1 cellular context compared by ENCODE assay signal in the genomic region with DNA sequence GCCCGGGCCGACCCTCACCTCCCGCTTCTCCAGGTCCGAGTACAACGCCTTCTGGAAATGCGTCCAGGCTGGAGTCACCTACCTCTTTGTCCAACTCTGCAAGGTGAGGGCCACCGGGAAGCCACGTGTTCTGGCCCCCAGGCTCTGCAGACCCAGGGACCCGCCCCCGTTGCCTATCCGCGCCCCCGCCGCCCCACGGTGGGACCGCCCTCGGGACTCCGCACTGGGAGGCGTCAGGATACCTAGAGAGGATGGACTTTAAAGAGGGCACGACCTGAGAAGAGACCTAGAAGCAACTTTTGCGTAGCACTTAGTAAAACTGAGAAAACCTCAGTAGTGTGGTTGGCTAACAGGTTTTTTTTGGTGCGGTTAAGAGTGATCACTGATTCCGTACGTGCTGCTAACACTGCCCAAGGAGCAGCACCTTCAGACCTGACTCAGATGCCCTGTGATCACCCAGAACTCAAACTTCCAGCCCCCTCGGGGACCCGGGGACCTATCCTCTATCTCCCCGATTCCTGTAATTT.
TF ChIP-seq lines count a peak whose summit lies in the region.

No MANE protein-coding gene starts in this region.

TF ChIP-seq in K562, 482 proteins besides CTCF, POLR2A, EP300 and RAD21 (continues in another document):
- TF ChIP-seq RBM39 (optimal IDR thresholded peaks at IDR 0.05; ENCODE audit: low read depth, low read length) (no peak), MECOM (CRISPR knock-in tag; IDR thresholded peaks at IDR 0.05) (no peak), ZNF77 (CRISPR knock-in tag; IDR thresholded peaks at IDR 0.05) (no peak), SP1 (CRISPR knock-in tag; IDR thresholded peaks at IDR 0.05) (0 out of 2 replicates have a peak, but pooled peaks have one; percentile 4), NCOA2 (IDR thresholded peaks at IDR 0.05; ENCODE audit: partially characterized antibody in 2 of 2) (no peak), RBM25 (IDR thresholded peaks at IDR 0.05; ENCODE audit: low read depth, low read length, severe bottlenecking) (no peak), ZBTB5 (IDR thresholded peaks at IDR 0.05) (no peak), ZNF146 (CRISPR knock-in tag; IDR thresholded peaks at IDR 0.05; ENCODE audit: unreplicated experiment) (no peak), CCAR2 (IDR thresholded peaks at IDR 0.05; ENCODE audit: low read depth, low read length) (no peak), NFIC (IDR thresholded peaks at IDR 0.05) (0 out of 2 replicates have a peak, but pooled peaks have one; percentile 1), TOE1 (IDR thresholded peaks at IDR 0.05; ENCODE audit: borderline replicate concordance) (no peak), TOE1 (CRISPR knock-in tag; IDR thresholded peaks at IDR 0.05; ENCODE audit: borderline replicate concordance, low read depth) (no peak), ZNF121 (CRISPR knock-in tag; conservative IDR thresholded peaks at IDR 0.05) (no peak), E2F6 (IDR thresholded peaks at IDR 0.05; ENCODE audit: borderline replicate concordance in 1 of 2, extremely low read depth in 1 of 2, insufficient read depth in 1 of 2, insufficient read length in 1 of 2, low read depth in 1 of 2, low read length in 1 of 2, poor library complexity in 1 of 2, severe bottlenecking in 1 of 2) (peak in 1 of 2 experiments; percentile 30), FOXP1 (CRISPR knock-in tag; IDR thresholded peaks at IDR 0.05) (0 out of 2 replicates have a peak, but pooled peaks have one; percentile 1), ZNF76 (CRISPR knock-in tag; IDR thresholded peaks at IDR 0.05; ENCODE audit: borderline replicate concordance) (no peak), PRDM10 (IDR thresholded peaks at IDR 0.05; ENCODE audit: partially characterized antibody) (no peak), TEAD1 (CRISPR knock-in tag; IDR thresholded peaks at IDR 0.05) (no peak), FOXM1 (IDR thresholded peaks at IDR 0.05; ENCODE audit: low read depth) (no peak), FOXM1 (CRISPR knock-in tag; IDR thresholded peaks at IDR 0.05; ENCODE audit: low read depth) (0 out of 2 replicates have a peak, but pooled peaks have one; percentile 13), ERF (CRISPR knock-in tag; IDR thresholded peaks at IDR 0.05) (no peak), EZH2 (IDR thresholded peaks at IDR 0.05; ENCODE audit: borderline replicate concordance, low read depth, low read length) (no peak), BRF1 (IDR thresholded peaks at IDR 0.05; ENCODE audit: borderline replicate concordance, extremely low read depth, insufficient read length) (no peak), SMAD4 (CRISPR knock-in tag; conservative IDR thresholded peaks at IDR 0.05) (no peak), ATF7 (IDR thresholded peaks at IDR 0.05) (no peak), KDM1A (IDR thresholded peaks at IDR 0.05) (no peak)
- TF ChIP-seq, protein P1, sequence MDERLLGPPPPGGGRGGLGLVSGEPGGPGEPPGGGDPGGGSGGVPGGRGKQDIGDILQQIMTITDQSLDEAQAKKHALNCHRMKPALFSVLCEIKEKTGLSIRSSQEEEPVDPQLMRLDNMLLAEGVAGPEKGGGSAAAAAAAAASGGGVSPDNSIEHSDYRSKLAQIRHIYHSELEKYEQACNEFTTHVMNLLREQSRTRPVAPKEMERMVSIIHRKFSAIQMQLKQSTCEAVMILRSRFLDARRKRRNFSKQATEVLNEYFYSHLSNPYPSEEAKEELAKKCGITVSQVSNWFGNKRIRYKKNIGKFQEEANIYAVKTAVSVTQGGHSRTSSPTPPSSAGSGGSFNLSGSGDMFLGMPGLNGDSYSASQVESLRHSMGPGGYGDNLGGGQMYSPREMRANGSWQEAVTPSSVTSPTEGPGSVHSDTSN (CRISPR knock-in tag; IDR thresholded peaks at IDR 0.05; ENCODE audit: low read depth): no peak
- TF ChIP-seq, protein P1 (tag; conservative IDR thresholded peaks at IDR 0.05; ENCODE audit: low read depth): no peak
- TF ChIP-seq, protein P2, sequence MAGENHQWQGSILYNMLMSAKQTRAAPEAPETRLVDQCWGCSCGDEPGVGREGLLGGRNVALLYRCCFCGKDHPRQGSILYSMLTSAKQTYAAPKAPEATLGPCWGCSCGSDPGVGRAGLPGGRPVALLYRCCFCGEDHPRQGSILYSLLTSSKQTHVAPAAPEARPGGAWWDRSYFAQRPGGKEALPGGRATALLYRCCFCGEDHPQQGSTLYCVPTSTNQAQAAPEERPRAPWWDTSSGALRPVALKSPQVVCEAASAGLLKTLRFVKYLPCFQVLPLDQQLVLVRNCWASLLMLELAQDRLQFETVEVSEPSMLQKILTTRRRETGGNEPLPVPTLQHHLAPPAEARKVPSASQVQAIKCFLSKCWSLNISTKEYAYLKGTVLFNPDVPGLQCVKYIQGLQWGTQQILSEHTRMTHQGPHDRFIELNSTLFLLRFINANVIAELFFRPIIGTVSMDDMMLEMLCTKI (IDR thresholded peaks at IDR 0.05; ENCODE audit: partially characterized antibody): no peak
- TF ChIP-seq, protein P3, sequence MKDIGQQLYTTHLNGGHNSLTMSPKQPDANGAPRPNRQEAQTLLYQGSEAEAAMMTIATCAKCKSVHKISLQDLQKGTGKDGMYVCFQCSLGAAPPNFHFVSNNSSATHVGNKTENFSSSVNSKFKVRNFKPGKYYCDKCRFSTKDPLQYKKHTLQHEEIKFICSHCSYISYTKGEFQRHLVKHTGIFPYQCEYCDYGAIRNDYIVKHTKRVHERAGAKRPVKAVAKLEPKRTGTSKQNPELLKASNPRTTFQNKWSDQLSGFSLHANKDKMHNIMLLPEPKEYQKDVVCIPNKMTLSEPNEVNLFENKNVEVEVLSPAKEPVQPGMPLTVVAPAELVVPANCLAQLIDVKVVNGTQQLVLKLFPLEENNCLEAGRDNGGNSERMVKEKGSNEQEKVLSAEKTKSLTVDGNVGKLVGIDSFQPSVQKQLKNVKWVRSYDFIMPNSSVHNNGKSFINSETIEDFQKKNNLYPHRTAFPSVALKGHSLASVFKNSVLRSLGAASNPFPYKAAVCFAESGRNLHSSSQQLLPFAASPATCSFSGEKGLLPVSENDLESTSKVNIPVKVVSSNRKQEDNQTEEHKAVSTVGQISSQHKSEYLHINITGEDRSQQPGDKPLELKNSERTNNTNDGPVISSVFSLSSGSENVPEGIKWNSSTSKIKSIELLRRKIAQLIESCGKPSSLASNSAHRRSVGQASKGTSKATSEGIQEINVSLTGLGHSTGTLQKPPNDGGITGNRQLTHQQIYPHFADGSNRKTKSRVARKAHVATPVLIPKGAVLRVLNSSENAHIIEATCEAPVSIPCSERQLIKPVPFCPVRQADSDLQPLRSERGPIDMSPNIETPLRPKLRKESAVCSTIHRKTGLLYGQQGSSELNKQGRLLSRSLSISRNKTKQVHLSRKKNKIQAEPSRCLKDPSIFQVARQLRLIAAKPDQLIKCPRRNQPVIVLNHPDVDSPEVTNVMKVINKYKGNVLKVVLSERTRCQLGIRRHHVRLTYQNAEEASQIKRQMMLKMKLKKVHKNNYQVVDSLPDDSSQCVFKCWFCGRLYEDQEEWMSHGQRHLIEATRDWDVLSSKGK (CRISPR knock-in tag; IDR thresholded peaks at IDR 0.05): no peak
- TF ChIP-seq, protein P4, sequence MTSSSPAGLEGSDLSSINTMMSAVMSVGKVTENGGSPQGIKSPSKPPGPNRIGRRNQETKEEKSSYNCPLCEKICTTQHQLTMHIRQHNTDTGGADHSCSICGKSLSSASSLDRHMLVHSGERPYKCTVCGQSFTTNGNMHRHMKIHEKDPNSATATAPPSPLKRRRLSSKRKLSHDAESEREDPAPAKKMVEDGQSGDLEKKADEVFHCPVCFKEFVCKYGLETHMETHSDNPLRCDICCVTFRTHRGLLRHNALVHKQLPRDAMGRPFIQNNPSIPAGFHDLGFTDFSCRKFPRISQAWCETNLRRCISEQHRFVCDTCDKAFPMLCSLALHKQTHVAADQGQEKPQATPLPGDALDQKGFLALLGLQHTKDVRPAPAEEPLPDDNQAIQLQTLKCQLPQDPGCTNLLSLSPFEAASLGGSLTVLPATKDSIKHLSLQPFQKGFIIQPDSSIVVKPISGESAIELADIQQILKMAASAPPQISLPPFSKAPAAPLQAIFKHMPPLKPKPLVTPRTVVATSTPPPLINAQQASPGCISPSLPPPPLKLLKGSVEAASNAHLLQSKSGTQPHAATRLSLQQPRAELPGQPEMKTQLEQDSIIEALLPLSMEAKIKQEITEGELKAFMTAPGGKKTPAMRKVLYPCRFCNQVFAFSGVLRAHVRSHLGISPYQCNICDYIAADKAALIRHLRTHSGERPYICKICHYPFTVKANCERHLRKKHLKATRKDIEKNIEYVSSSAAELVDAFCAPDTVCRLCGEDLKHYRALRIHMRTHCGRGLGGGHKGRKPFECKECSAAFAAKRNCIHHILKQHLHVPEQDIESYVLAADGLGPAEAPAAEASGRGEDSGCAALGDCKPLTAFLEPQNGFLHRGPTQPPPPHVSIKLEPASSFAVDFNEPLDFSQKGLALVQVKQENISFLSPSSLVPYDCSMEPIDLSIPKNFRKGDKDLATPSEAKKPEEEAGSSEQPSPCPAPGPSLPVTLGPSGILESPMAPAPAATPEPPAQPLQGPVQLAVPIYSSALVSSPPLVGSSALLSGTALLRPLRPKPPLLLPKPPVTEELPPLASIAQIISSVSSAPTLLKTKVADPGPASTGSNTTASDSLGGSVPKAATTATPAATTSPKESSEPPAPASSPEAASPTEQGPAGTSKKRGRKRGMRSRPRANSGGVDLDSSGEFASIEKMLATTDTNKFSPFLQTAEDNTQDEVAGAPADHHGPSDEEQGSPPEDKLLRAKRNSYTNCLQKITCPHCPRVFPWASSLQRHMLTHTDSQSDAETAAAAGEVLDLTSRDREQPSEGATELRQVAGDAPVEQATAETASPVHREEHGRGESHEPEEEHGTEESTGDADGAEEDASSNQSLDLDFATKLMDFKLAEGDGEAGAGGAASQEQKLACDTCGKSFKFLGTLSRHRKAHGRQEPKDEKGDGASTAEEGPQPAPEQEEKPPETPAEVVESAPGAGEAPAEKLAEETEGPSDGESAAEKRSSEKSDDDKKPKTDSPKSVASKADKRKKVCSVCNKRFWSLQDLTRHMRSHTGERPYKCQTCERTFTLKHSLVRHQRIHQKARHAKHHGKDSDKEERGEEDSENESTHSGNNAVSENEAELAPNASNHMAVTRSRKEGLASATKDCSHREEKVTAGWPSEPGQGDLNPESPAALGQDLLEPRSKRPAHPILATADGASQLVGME (CRISPR knock-in tag; IDR thresholded peaks at IDR 0.05): no peak
- TF ChIP-seq, protein P5, sequence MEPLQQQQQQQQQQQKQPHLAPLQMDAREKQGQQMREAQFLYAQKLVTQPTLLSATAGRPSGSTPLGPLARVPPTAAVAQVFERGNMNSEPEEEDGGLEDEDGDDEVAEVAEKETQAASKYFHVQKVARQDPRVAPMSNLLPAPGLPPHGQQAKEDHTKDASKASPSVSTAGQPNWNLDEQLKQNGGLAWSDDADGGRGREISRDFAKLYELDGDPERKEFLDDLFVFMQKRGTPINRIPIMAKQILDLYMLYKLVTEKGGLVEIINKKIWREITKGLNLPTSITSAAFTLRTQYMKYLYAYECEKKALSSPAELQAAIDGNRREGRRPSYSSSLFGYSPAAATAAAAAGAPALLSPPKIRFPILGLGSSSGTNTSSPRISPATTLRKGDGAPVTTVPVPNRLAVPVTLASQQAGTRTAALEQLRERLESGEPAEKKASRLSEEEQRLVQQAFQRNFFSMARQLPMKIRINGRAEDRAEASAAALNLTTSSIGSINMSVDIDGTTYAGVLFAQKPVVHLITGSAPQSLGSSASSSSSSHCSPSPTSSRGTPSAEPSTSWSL (CRISPR knock-in tag; IDR thresholded peaks at IDR 0.05; ENCODE audit: borderline replicate concordance): no peak
